In the genomic region with DNA sequence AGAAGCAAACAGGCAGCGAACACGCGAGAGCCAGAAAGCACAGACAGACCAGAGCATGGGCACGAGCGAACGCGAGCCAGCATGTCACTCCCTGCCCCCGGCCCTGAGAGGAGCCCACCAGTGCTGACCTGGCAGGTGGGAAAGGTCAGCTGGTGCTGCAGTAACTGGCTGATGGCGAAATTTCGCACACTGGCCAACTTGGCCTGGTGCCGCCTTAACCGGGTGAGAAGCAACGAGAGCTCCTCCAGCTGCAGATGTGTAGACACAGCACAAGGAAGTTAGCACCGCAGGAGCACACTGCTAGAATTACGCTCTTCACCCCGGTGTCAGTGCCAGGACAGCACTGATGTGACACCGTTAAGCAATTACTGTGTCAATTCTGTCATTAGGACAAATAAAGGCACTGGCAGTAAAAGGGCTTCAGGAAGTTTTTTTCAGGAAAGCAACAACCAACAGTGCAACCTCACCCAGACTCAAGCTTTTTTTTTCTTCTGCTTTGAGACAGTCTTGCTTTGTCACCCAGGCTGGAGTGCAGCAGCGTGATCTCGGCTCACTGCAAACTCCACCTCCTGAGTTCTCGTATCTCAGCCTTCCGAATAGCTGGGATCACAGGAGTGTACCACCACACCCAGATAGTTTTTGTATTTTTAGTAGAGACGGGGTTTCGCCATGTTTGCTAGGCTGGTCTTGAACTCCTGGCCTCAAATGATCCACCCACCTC, we compare ENCODE assay signal across 10 cellular contexts.
DNase-seq lines count a peak whose midpoint lies in the region; ATAC-seq and TF ChIP-seq lines count a peak whose summit lies in the region.
"Had no signal": no experiment of that assay in that cellular context is flagged by ENCODE, and none has a peak within 500 bp of the region (broad histone marks: within the 10 kb centered on the region; RNA-seq: fewer than 3 reads in every experiment).

No MANE protein-coding gene starts in this region.

- no peak for ATAC-seq in HG02798 (IDR thresholded peaks at IDR 0.05; ENCODE audit: poor library complexity, unreplicated experiment)
- no peak for ATAC-seq in GM19035 (IDR thresholded peaks at IDR 0.05; ENCODE audit: unreplicated experiment)

- H3K27me3 ChIP-seq in right atrium auricular region, result no peaks in the 10 kb centered on the region

- TF ChIP-seq CTCF in LNCaP clone FGC (IDR thresholded peaks at IDR 0.05; ENCODE audit: control insufficient read depth, extremely low read depth, insufficient read depth), result no peak
- peak in 1 of 2 donors; percentile 0 for TF ChIP-seq CTCF in right atrium auricular region (IDR thresholded peaks at IDR 0.05)

- peak overlapping the region; percentile 20 to 31 for H3K27ac ChIP-seq in right atrium auricular region

- no peak overlapping the region for H3K4me3 ChIP-seq in LNCaP clone FGC (ENCODE audit: low read depth, low read length)
- no peak overlapping the region for H3K4me3 ChIP-seq in right atrium auricular region
- H3K4me3 ChIP-seq: HAP-1 had no signal

- H3K36me3 ChIP-seq in right atrium auricular region, result peaks cover 28% of the 10 kb centered on the region

- H3K4me1 ChIP-seq in right atrium auricular region, result peaks cover 0 to 66% of the 10 kb centered on the region in 2 donors
- H3K4me1 ChIP-seq: HAP-1 had no signal

- no peaks in the 10 kb centered on the region for H3K9me3 ChIP-seq in right atrium auricular region
- H3K9me3 ChIP-seq: HAP-1 had no signal

- peak; percentile 26 for DNase-seq in LNCaP clone FGC (ENCODE audit: low read depth)
- peak; percentile 62 for DNase-seq in SIG-M5 treated with dmso at 0.1 percent for 504 hours (lab: John Stamatoyannopoulos, UW; ENCODE audit: unreplicated experiment)
- DNase-seq in right atrium auricular region (ENCODE audit: low spot score), result peak; percentile 79
- DNase-seq in stromal cell of bone marrow (ENCODE audit: low read depth), result peak; percentile 22
- DNase-seq in activated naive CD4-positive, alpha-beta T cell (lab: John Stamatoyannopoulos, UW), result no peak
- no peak for DNase-seq in activated naive CD4-positive, alpha-beta T cell treated with Interleukin-2 at 50 U/mL for 16 hours
- DNase-seq: activated B cell treated with CpG ODN at 0.5 μM for 24 hours had no signal

Comparison
In these comparisons a context has a peak if more than half of its experiments do, and no peak if none do; other contexts are left out.
1. DNase-seq: peak in LNCaP clone FGC (single experiment), SIG-M5 treated with dmso at 0.1 percent for 504 hours (single experiment), right atrium auricular region (single experiment) and stromal cell of bone marrow (single experiment); none in activated naive CD4-positive, alpha-beta T cell (0 of 4) and activated naive CD4-positive, alpha-beta T cell treated with Interleukin-2 at 50 U/mL for 16 hours (single experiment).